In genomic region chr1:173742203-173742886, GRCh38 we compare ENCODE assay signal across 23 cellular contexts.
"Had no signal": no experiment of that assay in that cellular context is flagged by ENCODE, and none has a peak within 500 bp of the region (broad histone marks: within the 10 kb centered on the region; RNA-seq: fewer than 3 reads in every experiment).

No MANE protein-coding gene starts in this region.

- H3K27ac ChIP-seq: colonic mucosa, epithelial cell of prostate, foreskin keratinocyte, gastroesophageal sphincter, heart right ventricle, left ventricle myocardium inferior, lower lobe of right lung had no signal

- H3K36me3 ChIP-seq: colonic mucosa had no signal

- H3K4me3 ChIP-seq: colonic mucosa, gastroesophageal sphincter, heart right ventricle, left ventricle myocardium inferior, lower lobe of right lung had no signal

- FAIRE-seq: frontal cortex, keratinocyte had no signal

- H3K4me1 ChIP-seq: colonic mucosa, foreskin keratinocyte, gastroesophageal sphincter, left ventricle myocardium inferior, lower lobe of right lung had no signal

- H3K4me1 Mint-ChIP-seq: endodermal cell had no signal

- H3K9me3 Mint-ChIP-seq: effector memory CD8-positive, alpha-beta T cell; endodermal cell had no signal

- ATAC-seq: effector memory CD8-positive, alpha-beta T cell; esophagus mucosa; foreskin keratinocyte; gastroesophageal sphincter; heart right ventricle; left cardiac atrium; lower lobe of right lung; naive thymus-derived CD4-positive, alpha-beta T cell had no signal

- H3K27me3 Mint-ChIP-seq: dendritic cell treated with granulocyte-macrophage colony-stimulating factor and Interleukin-4, amounts not matched to agents 40 ng/mL and 50 ng/mL, for 4 days; effector memory CD8-positive, alpha-beta T cell; naive thymus-derived CD4-positive, alpha-beta T cell had no signal

- H3K4me3 Mint-ChIP-seq: dendritic cell treated with granulocyte-macrophage colony-stimulating factor and Interleukin-4, amounts not matched to agents 40 ng/mL and 50 ng/mL, for 4 days; effector memory CD8-positive, alpha-beta T cell; endodermal cell; naive thymus-derived CD4-positive, alpha-beta T cell had no signal

- H3K27me3 ChIP-seq: colonic mucosa, foreskin keratinocyte, gastroesophageal sphincter, heart right ventricle had no signal

- H3K27ac Mint-ChIP-seq: dendritic cell treated with granulocyte-macrophage colony-stimulating factor and Interleukin-4, amounts not matched to agents 40 ng/mL and 50 ng/mL, for 4 days; effector memory CD8-positive, alpha-beta T cell; endodermal cell had no signal

- H3K9me3 ChIP-seq: colonic mucosa, gastroesophageal sphincter had no signal

- DNase-seq: colonic mucosa; cortex of kidney; effector CD8-positive, alpha-beta T cell; effector memory CD8-positive, alpha-beta T cell; endodermal cell; erythroblast; foreskin keratinocyte; glutamatergic neuron; head of caudate nucleus; heart right ventricle; hippocampal formation; left cardiac atrium; left ventricle myocardium inferior; lower lobe of right lung; mesenchymal stem cell; midbrain; naive thymus-derived CD4-positive, alpha-beta T cell had no signal
